In the genomic region with DNA sequence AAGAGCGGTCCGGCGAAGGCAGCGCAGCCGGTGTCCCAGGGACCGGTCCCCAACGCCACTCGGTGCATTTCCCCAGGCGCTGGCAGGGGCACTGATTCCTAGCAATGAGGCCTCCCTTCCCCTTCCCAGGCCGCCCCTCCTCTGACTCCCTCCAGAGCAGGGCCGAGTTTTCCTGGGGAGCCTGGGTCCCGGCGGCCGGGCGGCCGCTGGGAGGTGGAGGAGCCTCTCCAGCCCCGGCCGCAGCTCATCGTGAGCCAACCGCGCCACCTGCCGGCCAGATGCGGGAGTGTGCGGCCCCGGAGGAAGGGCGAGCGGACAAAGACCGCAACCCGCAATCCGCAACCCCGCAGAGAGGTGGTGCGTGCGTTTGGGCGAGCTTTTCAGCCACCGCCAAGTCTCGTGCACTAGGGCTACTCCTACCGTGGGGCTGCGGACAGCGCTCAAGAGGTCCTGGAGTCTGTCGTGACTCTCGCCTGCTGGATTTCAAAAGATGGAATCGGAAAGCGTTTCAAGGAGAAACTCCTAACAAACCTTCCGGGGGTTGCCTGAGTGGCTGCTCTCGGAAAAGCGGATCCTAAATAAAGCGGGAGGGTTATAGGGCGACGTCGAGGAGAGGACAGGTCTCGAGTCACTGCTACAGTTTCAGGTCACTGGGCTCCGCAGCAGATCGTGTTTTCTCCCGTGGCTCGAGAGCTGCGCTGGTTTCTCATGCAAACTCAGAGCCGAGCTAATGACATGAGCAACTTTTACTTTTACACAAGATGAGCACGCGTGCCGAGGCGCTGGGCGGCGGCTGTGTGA, we compare ENCODE assay signal across 8 cellular contexts. TPM values are rescaled to one million over a fixed set of nuclear protein-coding genes. Genes with fewer than 3 reads are reported as not detected.
DNase-seq lines count a peak whose midpoint lies in the region; ATAC-seq and TF ChIP-seq lines count a peak whose summit lies in the region.

No MANE protein-coding gene starts in this region.

- TF ChIP-seq CTCF in AG09319 (IDR thresholded peaks at IDR 0.05; ENCODE audit: low read depth, low read length) (peak; percentile 89), coronary artery (IDR thresholded peaks at IDR 0.05) (peak; percentile 96)

- ATAC-seq in GM18909 (IDR thresholded peaks at IDR 0.05; ENCODE audit: poor library complexity, unreplicated experiment) (peak; percentile 64), HG03159 (IDR thresholded peaks at IDR 0.05; ENCODE audit: unreplicated experiment) (peak; percentile 53), left lobe of liver (peak; percentile 85)

- H3K4me3 ChIP-seq in coronary artery, result peak overlapping the region; percentile 83

- peak overlapping the region; percentile 26 to 86 for H3K27ac ChIP-seq in coronary artery

- DNase-seq in AG09319 (ENCODE audit: extremely low read depth, low read depth) (no peak), NCI-H345 (lab: John Stamatoyannopoulos, UW) (peak; percentile 91), coronary artery (ENCODE audit: low spot score) (peak; percentile 90), left lobe of liver (ENCODE audit: low spot score) (peak; percentile 85)
- peak; percentile 70 to 80 for DNase-seq in activated CD4-positive, alpha-beta T cell treated with anti-CD3 and anti-CD28 coated beads for 4 hours
- peak; percentile 85 for DNase-seq in stimulated activated CD4-positive, alpha-beta T cell treated with anti-CD3 and anti-CD28 coated beads, Interleukin-2, amount 100 ng/mL, for 24 hours

RNA-seq across cellular contexts. Expression of gene EPHA4, which starts 1.5 kb away (rescaled TPM):
- 1.7 TPM for total RNA-seq in left lobe of liver
